In the genomic region with DNA sequence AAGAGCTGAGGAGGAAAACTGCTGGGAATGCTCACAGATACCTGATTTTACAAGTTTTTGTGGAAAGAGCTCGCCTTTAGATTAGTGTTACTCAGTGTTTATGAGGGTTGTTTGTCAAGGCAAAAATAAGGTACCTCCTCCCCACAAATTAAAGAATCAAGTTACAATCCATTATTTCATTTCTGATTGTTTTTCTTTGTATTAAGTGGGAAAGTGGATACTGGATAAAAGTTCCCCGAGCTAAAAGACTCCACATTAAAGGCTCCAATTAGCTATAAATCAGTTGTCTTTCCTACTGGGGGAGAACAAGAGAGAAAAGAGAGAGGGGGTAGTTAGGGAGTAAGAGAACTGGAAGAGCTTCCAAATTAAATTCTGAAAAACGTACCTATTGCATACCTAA, we compare ENCODE assay signal across 13 cellular contexts.
"Had no signal": no experiment of that assay in that cellular context is flagged by ENCODE, and none has a peak within 500 bp of the region (broad histone marks: within the 10 kb centered on the region; RNA-seq: fewer than 3 reads in every experiment).

No MANE protein-coding gene starts in this region.

- H3K36me3 ChIP-seq: tibial artery had no signal

- H3K9me3 Mint-ChIP-seq: activated naive CD4-positive, alpha-beta T cell treated with anti-CD3 and anti-CD28 coated beads, Interleukin-2, amount 10 ng/mL, durations not matched to agents 7 days and 5 days; activated T-helper 2 cell treated with anti-CD3 and anti-CD28 coated beads, Interferon-gamma antibody, Interleukin-2, Interleukin-4, amounts not matched to agents 10 μg/mL and 5 μg/mL and 100 μg/mL, durations not matched to agents 14 hours and 24 hours and 36 hours; memory B cell had no signal

- H3K4me3 Mint-ChIP-seq: activated naive CD4-positive, alpha-beta T cell treated with anti-CD3 and anti-CD28 coated beads, Interleukin-2, amount 10 ng/mL, durations not matched to agents 7 days and 5 days; memory B cell had no signal

- H3K36me3 Mint-ChIP-seq: activated naive CD4-positive, alpha-beta T cell treated with anti-CD3 and anti-CD28 coated beads, Interleukin-2, amount 10 ng/mL, durations not matched to agents 7 days and 5 days; memory B cell had no signal

- H3K9me3 ChIP-seq: tibial artery had no signal

- DNase-seq: activated CD4-positive, alpha-beta T cell treated with anti-CD3 and anti-CD28 coated beads, Interleukin-2, amount 50 U/mL, for 1 hour; activated CD4-positive, CD25-positive, alpha-beta regulatory T cell; activated naive CD4-positive, alpha-beta T cell treated with anti-CD3 and anti-CD28 coated beads, Interleukin-2, amount 10 ng/mL, durations not matched to agents 7 days and 5 days; central memory CD4-positive, alpha-beta T cell; cortex of kidney; effector memory CD4-positive, alpha-beta T cell; hippocampal formation; T-helper 2 cell; tibial artery had no signal

- H3K27ac ChIP-seq: epithelial cell of prostate, tibial artery had no signal

- H3K4me3 ChIP-seq: tibial artery had no signal

- H3K27ac Mint-ChIP-seq: activated naive CD4-positive, alpha-beta T cell treated with anti-CD3 and anti-CD28 coated beads, Interleukin-2, amount 10 ng/mL, durations not matched to agents 7 days and 5 days; activated T-helper 2 cell treated with anti-CD3 and anti-CD28 coated beads, Interferon-gamma antibody, Interleukin-2, Interleukin-4, amounts not matched to agents 10 μg/mL and 5 μg/mL and 100 μg/mL, durations not matched to agents 14 hours and 24 hours and 36 hours; memory B cell had no signal

- ATAC-seq: SK-N-SH treated with all-trans-retinoic acid at 6 μM for 48 hours had no signal
